ENCODE assay signal across 13 cellular contexts in the genomic region with DNA sequence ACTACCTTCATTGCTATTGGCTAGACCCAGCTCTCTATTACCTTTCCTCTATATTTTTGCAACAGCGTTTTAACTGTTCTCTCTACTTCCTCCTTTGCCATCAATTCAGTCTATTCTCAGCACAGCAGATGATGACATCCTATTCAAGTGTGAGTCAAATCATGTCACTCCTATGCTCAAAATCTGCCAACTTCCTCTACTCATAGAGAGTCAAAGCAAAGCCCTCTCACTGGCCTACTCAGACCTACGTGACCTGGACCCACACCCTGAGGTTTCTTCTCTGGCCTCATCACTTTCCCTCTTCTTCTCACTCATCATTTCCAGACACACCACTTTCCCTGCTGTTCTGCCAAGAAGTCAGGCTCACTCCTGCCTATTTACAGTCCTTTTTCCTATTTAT.
DNase-seq lines count a peak whose midpoint lies in the region; ATAC-seq and TF ChIP-seq lines count a peak whose summit lies in the region.
"Had no signal": no experiment of that assay in that cellular context is flagged by ENCODE, and none has a peak within 500 bp of the region (broad histone marks: within the 10 kb centered on the region; RNA-seq: fewer than 3 reads in every experiment).

No MANE protein-coding gene starts in this region.

- H3K4me3 Mint-ChIP-seq in osteocyte (ENCODE audit: unreplicated experiment) = no peak overlapping the region
- H3K4me3 Mint-ChIP-seq: CD4-positive, CD25-positive, alpha-beta regulatory T cell; dendritic cell treated with granulocyte-macrophage colony-stimulating factor and Interleukin-4, amounts not matched to agents 40 ng/mL and 50 ng/mL, for 4 days had no signal

- no peak overlapping the region for H3K4me3 ChIP-seq in choroid plexus epithelial cell (ENCODE audit: low read depth, low read length)
- H3K4me3 ChIP-seq: spleen, tibial nerve had no signal

- peaks cover 12% of the 10 kb centered on the region for H3K36me3 Mint-ChIP-seq in osteocyte (ENCODE audit: unreplicated experiment)
- H3K36me3 Mint-ChIP-seq: CD4-positive, CD25-positive, alpha-beta regulatory T cell had no signal

- ATAC-seq in GM19455 (IDR thresholded peaks at IDR 0.05; ENCODE audit: unreplicated experiment) (no peak), HG02678 (IDR thresholded peaks at IDR 0.05; ENCODE audit: unreplicated experiment) (no peak)
- ATAC-seq: HepG2 had no signal

- no peak overlapping the region for H3K27ac Mint-ChIP-seq in osteocyte (ENCODE audit: unreplicated experiment)
- H3K27ac Mint-ChIP-seq: CD4-positive, CD25-positive, alpha-beta regulatory T cell; dendritic cell treated with granulocyte-macrophage colony-stimulating factor and Interleukin-4, amounts not matched to agents 40 ng/mL and 50 ng/mL, for 4 days had no signal

- peaks cover 9% of the 10 kb centered on the region for H3K9me3 Mint-ChIP-seq in osteocyte (ENCODE audit: unreplicated experiment)
- H3K9me3 Mint-ChIP-seq: CD4-positive, CD25-positive, alpha-beta regulatory T cell had no signal

- DNase-seq in stimulated activated CD4-positive, alpha-beta T cell treated with anti-CD3 and anti-CD28 coated beads, Interleukin-15, amount 100 ng/mL, for 24 hours = peak; percentile 5
- DNase-seq in stimulated activated CD4-positive, alpha-beta T cell treated with anti-CD3 and anti-CD28 coated beads, Interleukin-12 subunit alpha, Interleukin-12 subunit beta, amount 100 ng/mL, for 4 hours = no peak
- DNase-seq in HS-5 (ENCODE audit: low read depth) (peak; percentile 26), choroid plexus epithelial cell (ENCODE audit: low read depth) (peak; percentile 16), osteocyte (ENCODE audit: extremely low spot score, unreplicated experiment) (no peak), NCI-H510A treated with DMSO at 0.1 percent for 48 hours (lab: John Stamatoyannopoulos, UW) (no peak)
- DNase-seq: spleen had no signal

- H3K27me3 Mint-ChIP-seq in osteocyte (ENCODE audit: unreplicated experiment) = no peaks in the 10 kb centered on the region
- H3K27me3 Mint-ChIP-seq: dendritic cell treated with granulocyte-macrophage colony-stimulating factor and Interleukin-4, amounts not matched to agents 40 ng/mL and 50 ng/mL, for 4 days had no signal

- peaks cover 18% of the 10 kb centered on the region for H3K4me1 Mint-ChIP-seq in osteocyte (ENCODE audit: unreplicated experiment)

- TF ChIP-seq CTCF in choroid plexus epithelial cell (conservative IDR thresholded peaks at IDR 0.05; ENCODE audit: low read depth, low read length) (no peak), osteocyte (IDR thresholded peaks at IDR 0.05) (no peak)

Comparison
In these comparisons a context has a peak if more than half of its experiments do, and no peak if none do; other contexts are left out.
1. DNase-seq: peak in stimulated activated CD4-positive, alpha-beta T cell treated with anti-CD3 and anti-CD28 coated beads, Interleukin-15, amount 100 ng/mL, for 24 hours (single experiment), HS-5 (single experiment) and choroid plexus epithelial cell (single experiment); none in stimulated activated CD4-positive, alpha-beta T cell treated with anti-CD3 and anti-CD28 coated beads, Interleukin-12 subunit alpha, Interleukin-12 subunit beta, amount 100 ng/mL, for 4 hours (single experiment), osteocyte (single experiment) and NCI-H510A treated with DMSO at 0.1 percent for 48 hours (single experiment).